ENCODE assay signal across 1 cellular context in genomic region chr10:116430288-116430687, GRCh38.
TF ChIP-seq lines count a peak whose summit lies in the region.

No MANE protein-coding gene starts in this region.

TF ChIP-seq in GM23338, 12 proteins besides CTCF, POLR2A, EP300 and RAD21 (continued from another document):
- TF ChIP-seq, protein P1, sequence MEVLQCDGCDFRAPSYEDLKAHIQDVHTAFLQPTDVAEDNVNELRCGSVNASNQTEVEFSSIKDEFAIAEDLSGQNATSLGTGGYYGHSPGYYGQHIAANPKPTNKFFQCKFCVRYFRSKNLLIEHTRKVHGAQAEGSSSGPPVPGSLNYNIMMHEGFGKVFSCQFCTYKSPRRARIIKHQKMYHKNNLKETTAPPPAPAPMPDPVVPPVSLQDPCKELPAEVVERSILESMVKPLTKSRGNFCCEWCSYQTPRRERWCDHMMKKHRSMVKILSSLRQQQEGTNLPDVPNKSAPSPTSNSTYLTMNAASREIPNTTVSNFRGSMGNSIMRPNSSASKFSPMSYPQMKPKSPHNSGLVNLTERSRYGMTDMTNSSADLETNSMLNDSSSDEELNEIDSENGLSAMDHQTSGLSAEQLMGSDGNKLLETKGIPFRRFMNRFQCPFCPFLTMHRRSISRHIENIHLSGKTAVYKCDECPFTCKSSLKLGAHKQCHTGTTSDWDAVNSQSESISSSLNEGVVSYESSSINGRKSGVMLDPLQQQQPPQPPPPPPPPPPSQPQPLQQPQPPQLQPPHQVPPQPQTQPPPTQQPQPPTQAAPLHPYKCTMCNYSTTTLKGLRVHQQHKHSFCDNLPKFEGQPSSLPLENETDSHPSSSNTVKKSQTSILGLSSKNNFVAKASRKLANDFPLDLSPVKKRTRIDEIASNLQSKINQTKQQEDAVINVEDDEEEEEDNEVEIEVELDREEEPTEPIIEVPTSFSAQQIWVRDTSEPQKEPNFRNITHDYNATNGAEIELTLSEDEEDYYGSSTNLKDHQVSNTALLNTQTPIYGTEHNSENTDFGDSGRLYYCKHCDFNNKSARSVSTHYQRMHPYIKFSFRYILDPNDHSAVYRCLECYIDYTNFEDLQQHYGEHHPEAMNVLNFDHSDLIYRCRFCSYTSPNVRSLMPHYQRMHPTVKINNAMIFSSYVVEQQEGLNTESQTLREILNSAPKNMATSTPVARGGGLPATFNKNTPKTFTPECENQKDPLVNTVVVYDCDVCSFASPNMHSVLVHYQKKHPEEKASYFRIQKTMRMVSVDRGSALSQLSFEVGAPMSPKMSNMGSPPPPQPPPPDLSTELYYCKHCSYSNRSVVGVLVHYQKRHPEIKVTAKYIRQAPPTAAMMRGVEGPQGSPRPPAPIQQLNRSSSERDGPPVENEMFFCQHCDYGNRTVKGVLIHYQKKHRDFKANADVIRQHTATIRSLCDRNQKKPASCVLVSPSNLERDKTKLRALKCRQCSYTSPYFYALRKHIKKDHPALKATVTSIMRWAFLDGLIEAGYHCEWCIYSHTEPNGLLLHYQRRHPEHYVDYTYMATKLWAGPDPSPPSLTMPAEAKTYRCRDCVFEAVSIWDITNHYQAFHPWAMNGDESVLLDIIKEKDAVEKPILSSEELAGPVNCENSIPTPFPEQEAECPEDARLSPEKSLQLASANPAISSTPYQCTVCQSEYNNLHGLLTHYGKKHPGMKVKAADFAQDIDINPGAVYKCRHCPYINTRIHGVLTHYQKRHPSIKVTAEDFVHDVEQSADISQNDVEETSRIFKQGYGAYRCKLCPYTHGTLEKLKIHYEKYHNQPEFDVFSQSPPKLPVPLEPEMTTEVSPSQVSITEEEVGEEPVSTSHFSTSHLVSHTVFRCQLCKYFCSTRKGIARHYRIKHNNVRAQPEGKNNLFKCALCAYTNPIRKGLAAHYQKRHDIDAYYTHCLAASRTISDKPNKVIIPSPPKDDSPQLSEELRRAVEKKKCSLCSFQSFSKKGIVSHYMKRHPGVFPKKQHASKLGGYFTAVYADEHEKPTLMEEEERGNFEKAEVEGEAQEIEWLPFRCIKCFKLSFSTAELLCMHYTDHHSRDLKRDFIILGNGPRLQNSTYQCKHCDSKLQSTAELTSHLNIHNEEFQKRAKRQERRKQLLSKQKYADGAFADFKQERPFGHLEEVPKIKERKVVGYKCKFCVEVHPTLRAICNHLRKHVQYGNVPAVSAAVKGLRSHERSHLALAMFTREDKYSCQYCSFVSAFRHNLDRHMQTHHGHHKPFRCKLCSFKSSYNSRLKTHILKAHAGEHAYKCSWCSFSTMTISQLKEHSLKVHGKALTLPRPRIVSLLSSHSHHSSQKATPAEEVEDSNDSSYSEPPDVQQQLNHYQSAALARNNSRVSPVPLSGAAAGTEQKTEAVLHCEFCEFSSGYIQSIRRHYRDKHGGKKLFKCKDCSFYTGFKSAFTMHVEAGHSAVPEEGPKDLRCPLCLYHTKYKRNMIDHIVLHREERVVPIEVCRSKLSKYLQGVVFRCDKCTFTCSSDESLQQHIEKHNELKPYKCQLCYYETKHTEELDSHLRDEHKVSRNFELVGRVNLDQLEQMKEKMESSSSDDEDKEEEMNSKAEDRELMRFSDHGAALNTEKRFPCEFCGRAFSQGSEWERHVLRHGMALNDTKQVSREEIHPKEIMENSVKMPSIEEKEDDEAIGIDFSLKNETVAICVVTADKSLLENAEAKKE (CRISPR knock-in tag; IDR thresholded peaks at IDR 0.05), result no peak
- no peak for TF ChIP-seq ZNF331 (CRISPR knock-in tag; IDR thresholded peaks at IDR 0.05; ENCODE audit: low read depth)
- no peak for TF ChIP-seq POLR2AphosphoS5 (IDR thresholded peaks at IDR 0.05; ENCODE audit: low read depth)
- TF ChIP-seq JUNB (IDR thresholded peaks at IDR 0.05; ENCODE audit: unreplicated experiment), result no peak
- no peak for TF ChIP-seq CREB1 (CRISPR knock-in tag; IDR thresholded peaks at IDR 0.05; ENCODE audit: low read depth)
- TF ChIP-seq EZH2phosphoT487 (IDR thresholded peaks at IDR 0.05; ENCODE audit: unreplicated experiment), result no peak
- TF ChIP-seq, protein P2, sequence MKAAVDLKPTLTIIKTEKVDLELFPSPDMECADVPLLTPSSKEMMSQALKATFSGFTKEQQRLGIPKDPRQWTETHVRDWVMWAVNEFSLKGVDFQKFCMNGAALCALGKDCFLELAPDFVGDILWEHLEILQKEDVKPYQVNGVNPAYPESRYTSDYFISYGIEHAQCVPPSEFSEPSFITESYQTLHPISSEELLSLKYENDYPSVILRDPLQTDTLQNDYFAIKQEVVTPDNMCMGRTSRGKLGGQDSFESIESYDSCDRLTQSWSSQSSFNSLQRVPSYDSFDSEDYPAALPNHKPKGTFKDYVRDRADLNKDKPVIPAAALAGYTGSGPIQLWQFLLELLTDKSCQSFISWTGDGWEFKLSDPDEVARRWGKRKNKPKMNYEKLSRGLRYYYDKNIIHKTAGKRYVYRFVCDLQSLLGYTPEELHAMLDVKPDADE (IDR thresholded peaks at IDR 0.05), result no peak
TF ChIP-seq in GM23338: peak in this region for 0.
